In genomic region chrX:133068461-133068860, GRCh38 we compare ENCODE assay signal across 37 cellular contexts. TPM values are rescaled to one million over a fixed set of nuclear protein-coding genes. Genes with fewer than 3 reads are reported as not detected.
"Had no signal": no experiment of that assay in that cellular context is flagged by ENCODE, and none has a peak within 500 bp of the region (broad histone marks: within the 10 kb centered on the region; RNA-seq: fewer than 3 reads in every experiment).

No MANE protein-coding gene starts in this region.

- DNase-seq: activated B cell treated with CpG ODN at 0.5 μM for 24 hours; activated CD4-positive, alpha-beta memory T cell treated with anti-CD3 and anti-CD28 coated beads for 36 hours; activated CD4-positive, alpha-beta T cell treated with anti-CD3 and anti-CD28 coated beads for 4 hours; activated CD4-positive, alpha-beta T cell treated with anti-CD3 and anti-CD28 coated beads, Interleukin-2, amount 10 ng/mL, durations not matched to agents 24 days and 14 days; activated CD4-positive, alpha-beta T cell treated with anti-CD3 and anti-CD28 coated beads, Interleukin-2, amount 50 U/mL, for 1 hour; activated CD4-positive, alpha-beta T cell treated with anti-CD3 and anti-CD28 coated beads, Interleukin-2, amount 50 U/mL, for 4 hours; activated CD4-positive, CD25-positive, alpha-beta regulatory T cell treated with anti-CD3 and anti-CD28 coated beads, Interleukin-2, amount 50 U/mL, for 72 hours; activated CD8-positive, alpha-beta memory T cell treated with anti-CD3 and anti-CD28 coated beads, Interleukin-2, amount 50 U/mL, for 4 hours; activated CD8-positive, alpha-beta T cell treated with anti-CD3 and anti-CD28 coated beads for 36 hours; activated effector memory CD4-positive, alpha-beta T cell treated with anti-CD3 and anti-CD28 coated beads, Interleukin-2, amount 50 U/mL, for 16 hours; activated gamma-delta T cell treated with Interleukin-2 at 50 U/mL for 16 hours; activated naive CD4-positive, alpha-beta T cell; activated naive CD4-positive, alpha-beta T cell treated with anti-CD3 and anti-CD28 coated beads for 36 hours; activated naive CD4-positive, alpha-beta T cell treated with anti-CD3 and anti-CD28 coated beads, Interleukin-2, amount 50 U/mL, for 16 hours; activated naive CD8-positive, alpha-beta T cell treated with anti-CD3 and anti-CD28 coated beads for 36 hours; activated T-cell treated with anti-CD3 and anti-CD28 coated beads for 4 hours; activated T-cell treated with anti-CD3 and anti-CD28 coated beads, Interleukin-2, amount 50 U/mL, for 1 hour; activated T-cell treated with anti-CD3 and anti-CD28 coated beads, Interleukin-2, amount 50 U/mL, for 4 hours; activated T-cell treated with anti-CD3 and anti-CD28 coated beads, Interleukin-2, amount 50 U/mL, for 72 hours; adrenal gland; amniotic stem cell; aorta; body of pancreas; brain microvascular endothelial cell; central memory CD4-positive, alpha-beta T cell; cerebellar nuclear complex; T-helper 1 cell; T-helper 2 cell; T-helper 9 cell had no signal

- H3K4me1 ChIP-seq: adrenal gland, body of pancreas, breast epithelium had no signal

- H3K36me3 ChIP-seq: adrenal gland, brain microvascular endothelial cell, breast epithelium had no signal

- H3K27me3 ChIP-seq: body of pancreas, brain microvascular endothelial cell had no signal

- H3K27ac ChIP-seq: adrenal gland, body of pancreas, brain microvascular endothelial cell, breast epithelium, VCaP had no signal

- H3K9me3 ChIP-seq: adrenal gland, body of pancreas, breast epithelium had no signal

- H3K4me3 ChIP-seq: adrenal gland, body of pancreas, breast epithelium had no signal

RNA-seq across cellular contexts. Expression of gene USP26, which starts 28.4 kb away (rescaled TPM):
- total RNA-seq: activated B cell treated with CpG ODN at 0.5 μM for 24 hours; activated CD4-positive, alpha-beta memory T cell treated with anti-CD3 and anti-CD28 coated beads for 36 hours; activated CD4-positive, alpha-beta T cell treated with anti-CD3 and anti-CD28 coated beads, Interleukin-2, amount 10 ng/mL, durations not matched to agents 24 days and 14 days; activated CD8-positive, alpha-beta memory T cell treated with anti-CD3 and anti-CD28 coated beads for 36 hours; activated CD8-positive, alpha-beta T cell treated with anti-CD3 and anti-CD28 coated beads for 36 hours; activated naive CD4-positive, alpha-beta T cell treated with anti-CD3 and anti-CD28 coated beads for 36 hours; activated naive CD4-positive, alpha-beta T cell treated with anti-CD3 and anti-CD28 coated beads, Interleukin-2, amount 50 U/mL, for 72 hours; activated naive CD8-positive, alpha-beta T cell treated with anti-CD3 and anti-CD28 coated beads for 36 hours; activated T-cell treated with anti-CD3 and anti-CD28 coated beads, Interleukin-2, amount 50 U/mL, for 4 hours; activated T-cell treated with anti-CD3 and anti-CD28 coated beads, Interleukin-2, amount 50 U/mL, for 72 hours; activated T-helper 1 cell treated with anti-CD3 and anti-CD28 coated beads, Interleukin-12 subunit alpha, Interleukin-12 subunit beta, Interleukin-2, Interleukin-4 antibody, amounts not matched to agents 30 ng/mL and 10 ng/mL and 1 ng/mL, durations not matched to agents 14 hours and 24 hours and 36 hours; activated T-helper 17 cell treated with anti-CD3 and anti-CD28 coated beads, Interleukin-2, amount 50 U/mL, for 72 hours; adrenal gland; aorta; astrocyte; body of pancreas; breast epithelium; cardiac septum had no signal
- polyA plus RNA-seq: adrenal gland, aorta had no signal
